8 cellular contexts compared by ENCODE assay signal in genomic region chr3:52056968-52057805, GRCh38. TPM values are rescaled to one million over a fixed set of nuclear protein-coding genes. Genes with fewer than 3 reads are reported as not detected.
DNase-seq lines count a peak whose midpoint lies in the region; ATAC-seq and TF ChIP-seq lines count a peak whose summit lies in the region.

No MANE protein-coding gene starts in this region.

- H3K36me3 ChIP-seq in HUES48 (ENCODE audit: control insufficient read depth, insufficient read depth, low read length): peaks cover 14% of the 10 kb centered on the region
- peaks cover 25% of the 10 kb centered on the region for H3K36me3 ChIP-seq in NT2/D1 (ENCODE audit: insufficient read depth, insufficient read length, low read length)
- peaks cover 2% of the 10 kb centered on the region for H3K36me3 ChIP-seq in endocrine pancreas (ENCODE audit: control insufficient read depth, insufficient read depth, low read length)
- peaks cover 11 to 20% of the 10 kb centered on the region in 2 experiments for H3K36me3 ChIP-seq in mesenchymal stem cell (ENCODE audit: control insufficient read depth in 1 of 2, insufficient read depth in 2 of 2, low read depth in 1 of 2, low read length in 2 of 2)

- H3K9me3 ChIP-seq in HUES48 (ENCODE audit: control insufficient read depth, insufficient read depth, low read length) (no peaks in the 10 kb centered on the region), NT2/D1 (ENCODE audit: insufficient read depth, low read length) (no peaks in the 10 kb centered on the region), endocrine pancreas (ENCODE audit: control insufficient read depth, low read length) (no peaks in the 10 kb centered on the region), mesenchymal stem cell (ENCODE audit: control insufficient read depth, low read length) (no peaks in the 10 kb centered on the region)

- H4K8ac ChIP-seq in mesenchymal stem cell (ENCODE audit: low read length): peak overlapping the region; percentile 90

- H3K27ac Mint-ChIP-seq in Calu3 (ENCODE audit: unreplicated experiment): peak overlapping the region; percentile 81

- 2% methylated on average over 52 of the region's 55 CpGs for WGBS in mesenchymal stem cell

- H3K36me3 Mint-ChIP-seq in Calu3 (ENCODE audit: insufficient read depth, unreplicated experiment): peaks cover 41% of the 10 kb centered on the region

- peak overlapping the region; percentile 76 to 81 for H3K4ac ChIP-seq in mesenchymal stem cell (ENCODE audit: low read depth in 1 of 2, low read length in 2 of 2)

- H3K4me1 ChIP-seq in HUES48 (ENCODE audit: control insufficient read depth, insufficient read depth, low read length) (peaks cover 14% of the 10 kb centered on the region), NT2/D1 (ENCODE audit: insufficient read depth, insufficient read length) (peaks cover 16% of the 10 kb centered on the region), endocrine pancreas (ENCODE audit: control insufficient read depth, insufficient read depth, low read length) (no peaks in the 10 kb centered on the region), mesenchymal stem cell (ENCODE audit: control insufficient read depth, insufficient read depth, low read depth, low read length) (peaks cover 38% of the 10 kb centered on the region)

- DNase-seq in Calu3 (peak; percentile 98), NT2/D1 (ENCODE audit: low read depth, low spot score) (peak; percentile 94), mesenchymal stem cell (peak; percentile 99)
- peak; percentile 99 for DNase-seq in activated CD8-positive, alpha-beta memory T cell treated with anti-CD3 and anti-CD28 coated beads, Interleukin-2, amount 50 U/mL, for 24 hours (ENCODE audit: extremely low read depth)
- DNase-seq in stimulated activated CD8-positive, alpha-beta memory T cell treated with anti-CD3 and anti-CD28 coated beads, Interleukin-12 subunit alpha, Interleukin-12 subunit beta, amount 100 ng/mL, for 24 hours (ENCODE audit: extremely low read depth): peak; percentile 98

- H2BK5ac ChIP-seq in mesenchymal stem cell (ENCODE audit: low read depth, low read length, poor library complexity, severe bottlenecking): no peak overlapping the region

- peaks cover 35% of the 10 kb centered on the region for H3K4me1 Mint-ChIP-seq in Calu3 (ENCODE audit: low read depth, unreplicated experiment)

- H3K18ac ChIP-seq in mesenchymal stem cell (ENCODE audit: low read depth in 1 of 2, low read length in 2 of 2): peak overlapping the region; percentile 74 to 94

- H2AFZ ChIP-seq in mesenchymal stem cell (ENCODE audit: low read depth, low read length): peak overlapping the region; percentile 90

- peak overlapping the region; percentile 65 for H2AK5ac ChIP-seq in mesenchymal stem cell (ENCODE audit: low read length, severe bottlenecking)

- H3K4me3 ChIP-seq in HUES48 (ENCODE audit: low read depth, low read length): peak overlapping the region; percentile 78
- H3K4me3 ChIP-seq in NT2/D1 (ENCODE audit: insufficient read length, low read depth): peak overlapping the region; percentile 64
- H3K4me3 ChIP-seq in endocrine pancreas (ENCODE audit: control insufficient read depth, insufficient read depth, low read length): peak overlapping the region; percentile 31
- H3K4me3 ChIP-seq in mesenchymal stem cell (ENCODE audit: insufficient read depth in 1 of 2, low read depth in 1 of 2, low read length in 2 of 2): peak overlapping the region; percentile 68 to 87

- intact Hi-C loops in Calu3 (cut with micrococcal nuclease; ENCODE audit: unreplicated experiment): loop anchor here (5.0 kb wide), 3 partner anchors 55 to 115 kb away; partner anchors contain the start of genes PARP3 and RRP9

- H2BK15ac ChIP-seq in mesenchymal stem cell (ENCODE audit: low read depth, poor library complexity, severe bottlenecking): peak overlapping the region; percentile 73

- H3K27me3 ChIP-seq in HUES48 (ENCODE audit: control insufficient read depth, insufficient read depth, low read length): peaks cover 18% of the 10 kb centered on the region
- peaks cover 27% of the 10 kb centered on the region for H3K27me3 ChIP-seq in NT2/D1 (ENCODE audit: insufficient read depth, insufficient read length)
- no peaks in the 10 kb centered on the region for H3K27me3 ChIP-seq in endocrine pancreas (ENCODE audit: control insufficient read depth, insufficient read depth, low read length)
- no peaks in the 10 kb centered on the region for H3K27me3 ChIP-seq in mesenchymal stem cell (ENCODE audit: control insufficient read depth in 1 of 2, insufficient read depth in 1 of 2, low read length in 2 of 2)

- CTCF ChIA-PET in Calu3 (lab: Charles Lee): interaction anchor here (0.6 to 2.0 kb wide), 8 partner anchors 10 to 355 kb away, joined by 3 to 7 read pairs (median 4); partner anchors contain the start of genes ACY1 and POC1A

- H3K27ac ChIP-seq in HUES48 (ENCODE audit: low read depth, low read length) (peak overlapping the region; percentile 69), mesenchymal stem cell (ENCODE audit: low read length, poor library complexity, severe bottlenecking) (peak overlapping the region; percentile 49)

- peak overlapping the region; percentile 6 to 94 for H2BK12ac ChIP-seq in mesenchymal stem cell (ENCODE audit: low read length in 2 of 2)

- H3K79me1 ChIP-seq in mesenchymal stem cell (replicated peaks; ENCODE audit: low read length, poor library complexity, severe bottlenecking): no peaks in the 10 kb centered on the region

- TF ChIP-seq CTCF in Calu3 (IDR thresholded peaks at IDR 0.05; ENCODE audit: unreplicated experiment): no peak

- H3K23ac ChIP-seq in mesenchymal stem cell (ENCODE audit: low read length in 2 of 2): no peak overlapping the region

- H3K14ac ChIP-seq in mesenchymal stem cell (ENCODE audit: low read length in 2 of 2): peak overlapping the region in 1 of 2 experiments; percentile 93

- peak overlapping the region; percentile 87 for H3K4me2 ChIP-seq in mesenchymal stem cell (ENCODE audit: low read length, poor library complexity, severe bottlenecking)

- H4K91ac ChIP-seq in mesenchymal stem cell (ENCODE audit: low read length): peak overlapping the region; percentile 79

- peak overlapping the region; percentile 80 for H3K4me3 Mint-ChIP-seq in Calu3 (ENCODE audit: low read depth, unreplicated experiment)

- no peaks in the 10 kb centered on the region for H3K9me3 Mint-ChIP-seq in Calu3 (ENCODE audit: low read depth, unreplicated experiment)

- H3K9ac ChIP-seq in HUES48 (ENCODE audit: low read depth, low read length): no peak overlapping the region
- peak overlapping the region; percentile 85 for H3K9ac ChIP-seq in NT2/D1 (ENCODE audit: insufficient read length, low read depth)
- peak overlapping the region; percentile 20 for H3K9ac ChIP-seq in endocrine pancreas (ENCODE audit: control insufficient read depth, insufficient read depth, low read length)
- H3K9ac ChIP-seq in mesenchymal stem cell (ENCODE audit: low read length): peak overlapping the region; percentile 93

- peak overlapping the region; percentile 65 for H2BK120ac ChIP-seq in mesenchymal stem cell (ENCODE audit: low read depth, low read length)

- no peaks in the 10 kb centered on the region for H3K27me3 Mint-ChIP-seq in Calu3 (ENCODE audit: unreplicated experiment)

- peak; percentile 72 for ATAC-seq in GM21423 (IDR thresholded peaks at IDR 0.05; ENCODE audit: unreplicated experiment)

- no TSS peak for BruUV-seq in Calu3 (replicated peaks; lab: Mats Ljungman, UMichigan)

RNA-seq across cellular contexts. Expression of gene DUSP7, which starts 0.8 kb away (rescaled TPM):
- total RNA-seq in Calu3 (2022): 7.7 and 7.9 TPM in 2 replicates
- 30.5 TPM for polyA plus RNA-seq in mesenchymal stem cell (2013, experiment 1 of 2)
- 30.2 TPM for polyA plus RNA-seq in mesenchymal stem cell (2013, experiment 2 of 2)

Comparison
In these comparisons a context has a peak if more than half of its experiments do, and no peak if none do; other contexts are left out.
1. Peak in every context shown above with its lines: DNase-seq, ATAC-seq, H3K4me3 ChIP-seq and H3K27ac ChIP-seq.